ENCODE assay signal across 28 cellular contexts in genomic region chr5:72586788-72587530, GRCh38.
DNase-seq lines count a peak whose midpoint lies in the region; ATAC-seq, FAIRE-seq and TF ChIP-seq lines count a peak whose summit lies in the region.
"Had no signal": no experiment of that assay in that cellular context is flagged by ENCODE, and none has a peak within 500 bp of the region (broad histone marks: within the 10 kb centered on the region; RNA-seq: fewer than 3 reads in every experiment).

No MANE protein-coding gene starts in this region.

- H3F3A ChIP-seq in smooth muscle cell (ENCODE audit: low read depth) = peaks cover 11% of the 10 kb centered on the region

- TF ChIP-seq CTCF in MCF 10A (IDR thresholded peaks at IDR 0.05; ENCODE audit: unreplicated experiment) = no peak
- no peak for TF ChIP-seq CTCF in fibroblast of the aortic adventitia (IDR thresholded peaks at IDR 0.05; ENCODE audit: insufficient read depth, low read length)
- no peak for TF ChIP-seq CTCF in smooth muscle cell (IDR thresholded peaks at IDR 0.05; ENCODE audit: borderline replicate concordance, insufficient read depth, poor library complexity, severe bottlenecking)
- TF ChIP-seq CTCF in HepG2 (CRISPR knock-in tag; IDR thresholded peaks at IDR 0.05) = no peak

- no peaks in the 10 kb centered on the region for H3K27me3 ChIP-seq in smooth muscle cell (ENCODE audit: low read depth)
- H3K27me3 ChIP-seq in Karpas-422 (ENCODE audit: low read length) = no peaks in the 10 kb centered on the region
- peaks cover 0 to 5% of the 10 kb centered on the region in 2 experiments; a peak in 2 of 5 replicates for H3K27me3 ChIP-seq in HepG2 (ENCODE audit: control insufficient read depth in 1 of 2, insufficient read depth in 2 of 2, low read length in 2 of 2)
- H3K27me3 ChIP-seq: BLaER1, spleen had no signal

- no peak for TF ChIP-seq POLR2A in HepG2 (IDR thresholded peaks at IDR 0.05; ENCODE audit: insufficient read depth in 1 of 2, low read depth in 2 of 2, low read length in 2 of 2)

- H3K4me3 ChIP-seq in fibroblast of the aortic adventitia (ENCODE audit: low read depth, low read length) = no peak overlapping the region
- no peak overlapping the region for H3K4me3 ChIP-seq in smooth muscle cell
- H3K4me3 ChIP-seq in Karpas-422 (ENCODE audit: low read length) = no peak overlapping the region
- no peak overlapping the region for H3K4me3 ChIP-seq in HepG2 (replicated peaks in 1 of 3; ENCODE audit: insufficient read depth in 1 of 3, low read depth in 2 of 3, low read length in 3 of 3)
- H3K4me3 ChIP-seq: BLaER1, HAP-1, spleen had no signal

- no peak for TF ChIP-seq RAD21 in HepG2 (CRISPR knock-in tag; IDR thresholded peaks at IDR 0.05)

- H3K4me2 ChIP-seq in smooth muscle cell (peak overlapping the region; percentile 45), Karpas-422 (ENCODE audit: low read depth, low read length, poor library complexity, severe bottlenecking) (no peak overlapping the region), HepG2 (ENCODE audit: low read depth, low read length) (no peak overlapping the region)

- no peaks in the 10 kb centered on the region for H3K36me3 ChIP-seq in smooth muscle cell (ENCODE audit: low read depth)
- no peaks in the 10 kb centered on the region for H3K36me3 ChIP-seq in Karpas-422 (ENCODE audit: insufficient read depth, low read length)
- H3K36me3 ChIP-seq in HepG2 (replicated peaks in 1 of 2; ENCODE audit: control insufficient read depth in 1 of 2, insufficient read depth in 2 of 2, low read length in 2 of 2) = no peaks in the 10 kb centered on the region
- H3K36me3 ChIP-seq: BLaER1, HAP-1, spleen had no signal

- H4K20me1 ChIP-seq in smooth muscle cell (ENCODE audit: low read depth) (no peaks in the 10 kb centered on the region), Karpas-422 (ENCODE audit: insufficient read depth, low read depth, low read length) (no peaks in the 10 kb centered on the region), HepG2 (ENCODE audit: insufficient read depth, low read length) (no peaks in the 10 kb centered on the region)
- H4K20me1 ChIP-seq: BLaER1 had no signal

- no peak for FAIRE-seq in HepG2 (lab: Jason Lieb, UNC)
- FAIRE-seq: bronchial epithelial cell had no signal

- intact Hi-C loops in MCF 10A (cut with micrococcal nuclease) (no loop called here), HepG2 (cut with micrococcal nuclease; ENCODE audit: unreplicated experiment) (no loop called here)

- H3K27ac ChIP-seq in smooth muscle cell (ENCODE audit: low read depth) (peak overlapping the region; percentile 49), Karpas-422 (ENCODE audit: low read length) (no peak overlapping the region), HepG2 (ENCODE audit: extremely low read length, insufficient read depth, low read length) (no peak overlapping the region)
- H3K27ac ChIP-seq: BLaER1, spleen had no signal

- H3K79me2 ChIP-seq in smooth muscle cell (ENCODE audit: low read depth) = no peaks in the 10 kb centered on the region
- no peaks in the 10 kb centered on the region for H3K79me2 ChIP-seq in Karpas-422 (ENCODE audit: low read length)
- no peaks in the 10 kb centered on the region for H3K79me2 ChIP-seq in HepG2 (ENCODE audit: insufficient read depth, low read length)

- WGBS in smooth muscle cell (ENCODE audit: low lambda C conversion rate) = 96% methylated on average over 3 of the region's 3 CpGs
- 11% methylated on average over 3 of the region's 3 CpGs for WGBS in HepG2 (ENCODE audit: low lambda C conversion rate)

- H3K9ac ChIP-seq in smooth muscle cell (ENCODE audit: low read depth) (no peak overlapping the region), Karpas-422 (ENCODE audit: low read length) (no peak overlapping the region), HepG2 (ENCODE audit: insufficient read depth, low read depth, low read length) (no peak overlapping the region)
- H3K9ac ChIP-seq: BLaER1 had no signal

- TF ChIP-seq EP300 in HepG2 (IDR thresholded peaks at IDR 0.05; ENCODE audit: low read depth in 2 of 2, low read length in 2 of 2) (no peak), HepG2 (CRISPR knock-in tag; IDR thresholded peaks at IDR 0.05; ENCODE audit: borderline replicate concordance) (no peak)

- H3K9me3 ChIP-seq in smooth muscle cell (replicated peaks; ENCODE audit: low read depth) (no peaks in the 10 kb centered on the region), Karpas-422 (ENCODE audit: low read length) (no peaks in the 10 kb centered on the region), HepG2 (ENCODE audit: low read length) (no peaks in the 10 kb centered on the region)
- H3K9me3 ChIP-seq: BLaER1, HAP-1 had no signal

- H3K9me3 Mint-ChIP-seq in MCF 10A (ENCODE audit: unreplicated experiment) = no peaks in the 10 kb centered on the region

- H3K36me3 Mint-ChIP-seq in MCF 10A (ENCODE audit: insufficient read depth, unreplicated experiment) = no peaks in the 10 kb centered on the region
- H3K36me3 Mint-ChIP-seq: naive B cell; stimulated activated effector memory CD8-positive, alpha-beta T cell treated with anti-CD3 and anti-CD28 coated beads, Interleukin-12 subunit alpha, Interleukin-12 subunit beta, amount 100 ng/mL, for 72 hours had no signal

- POLR2A ChIA-PET in MCF 10A (lab: Yijun Ruan, JAX) (interaction anchor here (0.7 kb wide), 1 partner anchor 18 kb away, joined by 3 read pairs; no protein-coding TSS in a partner anchor), HepG2 (lab: Yijun Ruan, JAX) (no interaction called here)

- CTCF ChIA-PET in MCF 10A (lab: Yijun Ruan, JAX) (no interaction called here), HepG2 (lab: Yijun Ruan, JAX; ENCODE audit: low intra/inter-chr PET ratio, low total read pairs) (no interaction called here)

- peaks cover 16% of the 10 kb centered on the region for H3K4me1 ChIP-seq in smooth muscle cell (ENCODE audit: low read depth)
- H3K4me1 ChIP-seq in Karpas-422 (ENCODE audit: low read length) = no peaks in the 10 kb centered on the region; the same call in 1 of the 2 replicates
- H3K4me1 ChIP-seq in HepG2 (ENCODE audit: insufficient read depth, low read length) = no peaks in the 10 kb centered on the region
- H3K4me1 ChIP-seq: HAP-1 had no signal

- H3K4me1 Mint-ChIP-seq in MCF 10A (ENCODE audit: insufficient read depth, unreplicated experiment) = peaks cover 5% of the 10 kb centered on the region
- H3K4me1 Mint-ChIP-seq: naive B cell; stimulated activated effector memory CD8-positive, alpha-beta T cell treated with anti-CD3 and anti-CD28 coated beads, Interleukin-12 subunit alpha, Interleukin-12 subunit beta, amount 100 ng/mL, for 72 hours had no signal

- no peak overlapping the region for H3K27ac Mint-ChIP-seq in MCF 10A (ENCODE audit: low read depth, unreplicated experiment)
- H3K27ac Mint-ChIP-seq: endodermal cell; IgD-negative memory B cell; naive B cell; stimulated activated effector memory CD8-positive, alpha-beta T cell treated with anti-CD3 and anti-CD28 coated beads, Interleukin-12 subunit alpha, Interleukin-12 subunit beta, amount 100 ng/mL, for 72 hours had no signal

- H2AFZ ChIP-seq in smooth muscle cell (ENCODE audit: low read depth) (peak overlapping the region; percentile 89), Karpas-422 (ENCODE audit: low read length) (no peak overlapping the region), HepG2 (ENCODE audit: low read length) (no peak overlapping the region)

- H3K27me3 Mint-ChIP-seq in MCF 10A (ENCODE audit: insufficient read depth, unreplicated experiment) = no peaks in the 10 kb centered on the region

- peak; percentile 13 to 88 for DNase-seq in T47D (ENCODE audit: low read depth in 1 of 2, low spot score in 1 of 2)
- no peak for DNase-seq in MCF 10A (ENCODE audit: unreplicated experiment)
- DNase-seq in amniotic epithelial cell (ENCODE audit: low read depth) = peak; percentile 63
- peak; percentile 51 for DNase-seq in fibroblast of the aortic adventitia (ENCODE audit: low read depth)
- DNase-seq in smooth muscle cell (lab: John Stamatoyannopoulos, UW; ENCODE audit: unreplicated experiment) = no peak
- DNase-seq in Karpas-422 = no peak
- no peak for DNase-seq in HepG2 (ENCODE audit: low spot score)
- DNase-seq in SKM-1 (lab: John Stamatoyannopoulos, UW; ENCODE audit: unreplicated experiment) = no peak
- DNase-seq: 8988T; activated CD4-positive, alpha-beta T cell treated with anti-CD3 and anti-CD28 coated beads for 4 hours; activated T-cell treated with anti-CD3 and anti-CD28 coated beads, Interleukin-2, amount 50 U/mL, for 4 hours; cortex of kidney; endodermal cell; mesendoderm; MM.1S; naive B cell; NCI-H1417; NCI-H2081 treated with DMSO at 0.1 percent for 48 hours; NCI-H774; SHP77; spleen; stimulated activated CD4-positive, alpha-beta T cell treated with anti-CD3 and anti-CD28 coated beads, Interleukin-2, amount 100 ng/mL, for 48 hours; T-helper 1 cell had no signal

- H3K9me2 ChIP-seq in Karpas-422 (replicated peaks; ENCODE audit: insufficient read depth, low read length) = no peaks in the 10 kb centered on the region

- BruUV-seq in MCF 10A (replicated peaks; lab: Mats Ljungman, UMichigan) (no TSS peak), HepG2 (replicated peaks; lab: Mats Ljungman, UMichigan) (no TSS peak)

- in situ Hi-C loops in T47D (cut with HindIII; ENCODE audit: low pct_unique_long_range_greater_than_20kb, low sequenced_read_pairs) (no loop called here), HepG2 (cut with HindIII; ENCODE audit: extremely low pct_ligation_motif_present, low pct_unique_long_range_greater_than_20kb) (no loop called here)

- H3K4me3 Mint-ChIP-seq in MCF 10A (ENCODE audit: unreplicated experiment) = no peak overlapping the region
- H3K4me3 Mint-ChIP-seq: activated T-cell treated with anti-CD3 and anti-CD28 coated beads, Interleukin-2, amount 50 U/mL, for 4 hours; endodermal cell; IgD-negative memory B cell; naive B cell; stimulated activated effector memory CD8-positive, alpha-beta T cell treated with anti-CD3 and anti-CD28 coated beads, Interleukin-12 subunit alpha, Interleukin-12 subunit beta, amount 100 ng/mL, for 72 hours had no signal

- no peak for ATAC-seq in HepG2
- ATAC-seq: activated T-cell treated with anti-CD3 and anti-CD28 coated beads, Interleukin-2, amount 50 U/mL, for 4 hours; stimulated activated effector memory CD8-positive, alpha-beta T cell treated with anti-CD3 and anti-CD28 coated beads, Interleukin-12 subunit alpha, Interleukin-12 subunit beta, amount 100 ng/mL, for 72 hours had no signal

TF ChIP-seq in HepG2, 621 proteins besides CTCF, POLR2A, EP300 and RAD21 (continues in another document):
- no peak for TF ChIP-seq NFRKB (IDR thresholded peaks at IDR 0.05)
- no peak for TF ChIP-seq ZNF704 (CRISPR knock-in tag; IDR thresholded peaks at IDR 0.05; ENCODE audit: borderline replicate concordance)
- TF ChIP-seq ZNF263 (CRISPR knock-in tag; IDR thresholded peaks at IDR 0.05) = no peak
- no peak for TF ChIP-seq ZNF496 (CRISPR knock-in tag; IDR thresholded peaks at IDR 0.05; ENCODE audit: insufficient replicate concordance)
- TF ChIP-seq ZNF7 (CRISPR knock-in tag; IDR thresholded peaks at IDR 0.05) = no peak

Comparison
In these comparisons a context has a peak if more than half of its experiments do, and no peak if none do; other contexts are left out.
1. DNase-seq: peak in T47D (2 of 2), amniotic epithelial cell (single experiment) and fibroblast of the aortic adventitia (single experiment); none in MCF 10A (single experiment), smooth muscle cell (single experiment), Karpas-422 (single experiment), HepG2 (single experiment) and SKM-1 (single experiment).